Comparison of ENCODE assay signal across 8 cellular contexts in genomic region chr3:120094776-120095225, GRCh38. TPM values are rescaled to one million over a fixed set of nuclear protein-coding genes. Genes with fewer than 3 reads are reported as not detected.
DNase-seq lines count a peak whose midpoint lies in the region; ATAC-seq and TF ChIP-seq lines count a peak whose summit lies in the region.

No MANE protein-coding gene starts in this region.

- H3K4me3 ChIP-seq in esophagus muscularis mucosa (peak overlapping the region; percentile 86 to 90 (median 88)), mucosa of rectum (ENCODE audit: low read length in 2 of 2) (peak overlapping the region; percentile 91 to 98), subcutaneous abdominal adipose tissue (ENCODE audit: low read depth in 1 of 5, low read length in 5 of 5) (peak overlapping the region; percentile 35 to 93 (median 84))

- H3K9ac ChIP-seq in mucosa of rectum (ENCODE audit: low read depth in 1 of 2, low read length in 2 of 2) (peak overlapping the region; percentile 99 to 100), subcutaneous abdominal adipose tissue (ENCODE audit: low read length in 5 of 5) (peak overlapping the region; percentile 59 to 100 (median 98))

- DNase-seq in COR-L47 (lab: John Stamatoyannopoulos, UW) (peak; percentile 100), NCI-H446 treated with DMSO at 0.1 percent for 48 hours (lab: John Stamatoyannopoulos, UW) (peak; percentile 100), esophagus muscularis mucosa (ENCODE audit: extremely low spot score) (peak; percentile 100)
- DNase-seq in activated CD4-positive, alpha-beta T cell treated with anti-CD3 and anti-CD28 coated beads, Interleukin-2, amount 50 U/mL, for 48 hours: peak; percentile 99

- 0% methylated on average over 28 of the region's 31 CpGs for WGBS in esophagus muscularis mucosa

- TF ChIP-seq EP300 in esophagus muscularis mucosa (IDR thresholded peaks at IDR 0.05): no peak

- peaks cover 9 to 37% (median 32%) of the 10 kb centered on the region in 4 donors for H3K4me1 ChIP-seq in esophagus muscularis mucosa
- peaks cover 12 to 32% of the 10 kb centered on the region in 2 donors for H3K4me1 ChIP-seq in mucosa of rectum (ENCODE audit: control insufficient read depth in 2 of 2, insufficient read depth in 2 of 2, low read length in 2 of 2)
- H3K4me1 ChIP-seq in subcutaneous abdominal adipose tissue (ENCODE audit: control insufficient read depth in 5 of 5, insufficient read depth in 5 of 5, low read length in 5 of 5): peaks cover 8 to 49% (median 43%) of the 10 kb centered on the region in 5 donors

- H3K36me3 ChIP-seq in esophagus muscularis mucosa (no peaks in the 10 kb centered on the region), mucosa of rectum (ENCODE audit: control insufficient read depth in 2 of 2, insufficient read depth in 2 of 2, low read length in 2 of 2) (no peaks in the 10 kb centered on the region), subcutaneous abdominal adipose tissue (ENCODE audit: control insufficient read depth in 5 of 5, insufficient read depth in 5 of 5, low read length in 5 of 5) (no peaks in the 10 kb centered on the region)

- peak; percentile 59 for ATAC-seq in GM19372 (IDR thresholded peaks at IDR 0.05; ENCODE audit: low read depth, unreplicated experiment)
- ATAC-seq in HG03442 (IDR thresholded peaks at IDR 0.05; ENCODE audit: unreplicated experiment): peak; percentile 67

- TF ChIP-seq CTCF in esophagus muscularis mucosa (IDR thresholded peaks at IDR 0.05): no peak

- H3K27me3 ChIP-seq in esophagus muscularis mucosa (no peaks in the 10 kb centered on the region), mucosa of rectum (ENCODE audit: control insufficient read depth in 2 of 2, insufficient read depth in 2 of 2, low read length in 2 of 2) (no peaks in the 10 kb centered on the region), subcutaneous abdominal adipose tissue (ENCODE audit: control insufficient read depth in 5 of 5, insufficient read depth in 4 of 5, low read length in 5 of 5) (no peaks in the 10 kb centered on the region)

- H3K27ac ChIP-seq in esophagus muscularis mucosa (replicated peaks in 1 of 4) (peak overlapping the region; percentile 99 to 100 (median 99)), mucosa of rectum (ENCODE audit: low read depth in 2 of 2, low read length in 2 of 2) (peak overlapping the region; percentile 100), subcutaneous abdominal adipose tissue (ENCODE audit: low read depth, low read length) (peak overlapping the region; percentile 99)

- H3K9me3 ChIP-seq in esophagus muscularis mucosa (no peaks in the 10 kb centered on the region), mucosa of rectum (ENCODE audit: control insufficient read depth in 2 of 2, low read length in 2 of 2) (no peaks in the 10 kb centered on the region), subcutaneous abdominal adipose tissue (ENCODE audit: control insufficient read depth in 5 of 5, low read length in 5 of 5) (no peaks in the 10 kb centered on the region)

- intact Hi-C loops in esophagus muscularis mucosa (cut with DNase I): loop anchor here (5.0 to 10.0 kb wide), 3 partner anchors 62 to 250 kb away; partner anchors contain the start of gene LRRC58

- TF ChIP-seq POLR2A in esophagus muscularis mucosa (IDR thresholded peaks at IDR 0.05; ENCODE audit: low read depth): no peak

RNA-seq across cellular contexts. Expression of gene GSK3B, which starts 0.6 kb away (rescaled TPM):
- 10 to 100 TPM; 30.3 to 35.4 (median 31.3) TPM for total RNA-seq in esophagus muscularis mucosa

Comparison
In these comparisons a context has a peak if more than half of its experiments do, and no peak if none do; other contexts are left out.
1. Peak in every context shown above with its lines: DNase-seq, ATAC-seq, H3K4me3 ChIP-seq and H3K27ac ChIP-seq.